In genomic region chr15:92288755-92289154, GRCh38 we compare ENCODE assay signal across 15 cellular contexts.
DNase-seq lines count a peak whose midpoint lies in the region; ATAC-seq and TF ChIP-seq lines count a peak whose summit lies in the region.
"Had no signal": no experiment of that assay in that cellular context is flagged by ENCODE, and none has a peak within 500 bp of the region (broad histone marks: within the 10 kb centered on the region; RNA-seq: fewer than 3 reads in every experiment).

No MANE protein-coding gene starts in this region.

- H3K4me2 ChIP-seq in KMS-11 = peak overlapping the region; percentile 76

- peak overlapping the region; percentile 51 for H2AFZ ChIP-seq in KMS-11 (ENCODE audit: low read depth)

- no peak for TF ChIP-seq CTCF in KMS-11 (conservative IDR thresholded peaks at IDR 0.05; ENCODE audit: low read depth, low read length)
- TF ChIP-seq CTCF in esophagus muscularis mucosa (IDR thresholded peaks at IDR 0.05) = no peak
- no peak for TF ChIP-seq CTCF in vagina (IDR thresholded peaks at IDR 0.05)

- H3K27me3 ChIP-seq in KMS-11 (ENCODE audit: insufficient read depth, low read depth) (no peaks in the 10 kb centered on the region), esophagus muscularis mucosa (peaks cover 0 to 7% (median 0%) of the 10 kb centered on the region in 4 donors), vagina (no peaks in the 10 kb centered on the region)
- H3K27me3 ChIP-seq: uterus had no signal

- H3K9ac ChIP-seq in KMS-11 = no peak overlapping the region

- H3K9me3 ChIP-seq in esophagus muscularis mucosa (no peaks in the 10 kb centered on the region), vagina (no peaks in the 10 kb centered on the region)
- H3K9me3 ChIP-seq: spleen, uterus had no signal

- peak; percentile 96 for ATAC-seq in GM18858 (IDR thresholded peaks at IDR 0.05; ENCODE audit: unreplicated experiment)
- peak; percentile 80 for ATAC-seq in GM19468 (IDR thresholded peaks at IDR 0.05; ENCODE audit: extremely low read depth, unreplicated experiment)
- ATAC-seq in HG02970 (IDR thresholded peaks at IDR 0.05; ENCODE audit: low FRiP score, unreplicated experiment) = peak; percentile 74
- ATAC-seq: left colon had no signal

- H3K79me2 ChIP-seq in KMS-11 (ENCODE audit: insufficient read depth, low read depth) = no peaks in the 10 kb centered on the region

- H3K4me1 ChIP-seq in KMS-11 (ENCODE audit: low read depth, poor library complexity, severe bottlenecking) (peaks cover 15% of the 10 kb centered on the region), esophagus muscularis mucosa (peaks cover 0 to 9% (median 0%) of the 10 kb centered on the region in 4 donors), vagina (no peaks in the 10 kb centered on the region)
- H3K4me1 ChIP-seq: spleen, uterus had no signal

- H3K4me3 ChIP-seq in KMS-11 (IDR thresholded peaks at IDR 0.05; ENCODE audit: insufficient read depth, low read depth, low read length) = no peak overlapping the region
- no peak overlapping the region for H3K4me3 ChIP-seq in esophagus muscularis mucosa
- H3K4me3 ChIP-seq in vagina = no peak overlapping the region
- H3K4me3 ChIP-seq: spleen, uterus had no signal

- TF ChIP-seq POLR2A in esophagus muscularis mucosa (IDR thresholded peaks at IDR 0.05; ENCODE audit: low read depth) (no peak), vagina (IDR thresholded peaks at IDR 0.05) (no peak)

- no peaks in the 10 kb centered on the region for H4K20me1 ChIP-seq in KMS-11 (ENCODE audit: insufficient read depth)

- H3K27ac ChIP-seq in KMS-11 (peak overlapping the region; percentile 17; the same call in 1 of the 2 replicates), esophagus muscularis mucosa (replicated peaks in 1 of 4) (no peak overlapping the region), vagina (no peak overlapping the region)
- H3K27ac ChIP-seq: spleen, uterus had no signal

- no peak for TF ChIP-seq EP300 in esophagus muscularis mucosa (IDR thresholded peaks at IDR 0.05)

- WGBS in esophagus muscularis mucosa = 82% methylated on average over 2 of the region's 2 CpGs

- H3K36me3 ChIP-seq in KMS-11 (ENCODE audit: insufficient read depth) (no peaks in the 10 kb centered on the region), esophagus muscularis mucosa (no peaks in the 10 kb centered on the region), vagina (no peaks in the 10 kb centered on the region)
- H3K36me3 ChIP-seq: spleen, uterus had no signal

- intact Hi-C loops in esophagus muscularis mucosa (cut with DNase I) = no loop called here
- intact Hi-C loops in vagina (cut with DNase I) = no loop called here

- DNase-seq in esophagus muscularis mucosa (ENCODE audit: extremely low spot score) (no peak), vagina (ENCODE audit: extremely low spot score in 2 of 2) (no peak), hepatic stellate cell (ENCODE audit: low spot score) (no peak), NCI-H187 (lab: John Stamatoyannopoulos, UW) (no peak)
- DNase-seq: anterior cingulate cortex; Calu3; left colon; NCI-H2029; spleen; stimulated activated CD8-positive, alpha-beta memory T cell treated with anti-CD3 and anti-CD28 coated beads, Interleukin-4, amount 100 ng/mL, for 48 hours; uterus had no signal
